11 cellular contexts compared by ENCODE assay signal in the genomic region with DNA sequence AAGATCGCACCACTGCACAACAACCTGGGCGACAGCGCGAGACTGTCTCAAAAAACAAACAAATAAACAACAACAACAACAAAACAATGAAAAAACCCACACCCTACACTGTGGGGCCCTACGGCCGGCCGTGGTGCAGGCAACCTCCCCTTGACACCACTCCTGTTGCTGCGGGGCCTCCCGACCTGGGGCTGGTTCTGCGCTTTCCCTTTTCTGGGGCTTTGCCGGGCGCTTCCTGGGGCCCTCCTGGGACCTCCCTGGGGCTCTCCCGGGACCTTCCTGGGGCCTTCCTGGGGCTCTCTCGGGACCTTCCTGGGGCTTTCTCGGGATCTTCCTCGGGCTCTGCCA. TPM values are rescaled to one million over a fixed set of nuclear protein-coding genes. Genes with fewer than 3 reads are reported as not detected.
DNase-seq lines count a peak whose midpoint lies in the region; ATAC-seq and TF ChIP-seq lines count a peak whose summit lies in the region.
"Had no signal": no experiment of that assay in that cellular context is flagged by ENCODE, and none has a peak within 500 bp of the region (broad histone marks: within the 10 kb centered on the region; RNA-seq: fewer than 3 reads in every experiment).

No MANE protein-coding gene starts in this region.

- H3K27me3 ChIP-seq in H9 (ENCODE audit: insufficient read depth, low read length) (peaks cover 5% of the 10 kb centered on the region), OCI-LY1 (ENCODE audit: insufficient read depth, low read length) (peaks cover 25% of the 10 kb centered on the region)
- peaks cover 0 to 2% of the 10 kb centered on the region in 2 donors for H3K27me3 ChIP-seq in naive thymus-derived CD4-positive, alpha-beta T cell (ENCODE audit: control insufficient read depth in 2 of 2, insufficient read depth in 2 of 2, low read length in 2 of 2)

- H4K5ac ChIP-seq in H9 (ENCODE audit: insufficient read length, low read depth, low read length) = no peak overlapping the region

- H3K4me3 ChIP-seq in OCI-LY1 (ENCODE audit: low read depth, low read length, poor library complexity, severe bottlenecking) = peak overlapping the region; percentile 56
- peak overlapping the region; percentile 35 for H3K4me3 ChIP-seq in naive thymus-derived CD4-positive, alpha-beta T cell (ENCODE audit: low read length)

- no peak overlapping the region for H2BK12ac ChIP-seq in H9 (ENCODE audit: insufficient read length, low read depth, low read length)

- H3K79me2 ChIP-seq in H9 (ENCODE audit: insufficient read depth, low read length) (no peaks in the 10 kb centered on the region), OCI-LY1 (ENCODE audit: insufficient read depth, low read length) (no peaks in the 10 kb centered on the region)

- no peak overlapping the region for H3K9ac ChIP-seq in H9 (ENCODE audit: extremely low read depth, insufficient read length, low read length)
- peak overlapping the region; percentile 67 for H3K9ac ChIP-seq in OCI-LY1 (ENCODE audit: low read length)

- no peak overlapping the region for H4K8ac ChIP-seq in H9 (replicated peaks; ENCODE audit: insufficient read length, low read depth, low read length)

- H3K9me3 Mint-ChIP-seq in H9 = peaks cover 0 to 5% of the 10 kb centered on the region in 2 experiments; a peak in 2 of 5 replicates
- no peaks in the 10 kb centered on the region for H3K9me3 Mint-ChIP-seq in naive thymus-derived CD4-positive, alpha-beta T cell
- H3K9me3 Mint-ChIP-seq: brain, IgD-negative memory B cell had no signal

- H3K36me3 Mint-ChIP-seq in H9 (ENCODE audit: insufficient read depth in 1 of 3, low read depth in 3 of 3) = peaks cover 0 to 5% (median 0%) of the 10 kb centered on the region in 3 experiments; a peak in 2 of 7 replicates
- H3K36me3 Mint-ChIP-seq in naive thymus-derived CD4-positive, alpha-beta T cell = no peaks in the 10 kb centered on the region
- H3K36me3 Mint-ChIP-seq: brain, IgD-negative memory B cell had no signal

- no peak overlapping the region for H3K14ac ChIP-seq in H9 (ENCODE audit: insufficient read depth, low read length)

- H2BK5ac ChIP-seq in H9 (ENCODE audit: insufficient read length, low read length) = no peak overlapping the region

- H3K23ac ChIP-seq in H9 (ENCODE audit: insufficient read length, low read depth, low read length) = no peak overlapping the region

- peak; percentile 16 for ATAC-seq in GM18870 (IDR thresholded peaks at IDR 0.05; ENCODE audit: unreplicated experiment)
- ATAC-seq in naive thymus-derived CD4-positive, alpha-beta T cell = no peak

- H3K4ac ChIP-seq in H9 (ENCODE audit: low read depth, low read length) = no peak overlapping the region

- H3K36me3 ChIP-seq in OCI-LY1 (ENCODE audit: insufficient read depth, low read length) = no peaks in the 10 kb centered on the region
- H3K36me3 ChIP-seq in naive thymus-derived CD4-positive, alpha-beta T cell (ENCODE audit: control insufficient read depth in 2 of 3, insufficient read depth in 3 of 3, low read length in 3 of 3) = no peaks in the 10 kb centered on the region
- H3K36me3 ChIP-seq: neutrophil had no signal

- H3K27ac Mint-ChIP-seq in H9 = no peak overlapping the region
- no peak overlapping the region for H3K27ac Mint-ChIP-seq in naive thymus-derived CD4-positive, alpha-beta T cell

- no peaks in the 10 kb centered on the region for H3K79me1 ChIP-seq in H9 (ENCODE audit: insufficient read depth, low read depth, low read length, poor library complexity, severe bottlenecking)

- no peak overlapping the region for H2AK5ac ChIP-seq in H9 (ENCODE audit: insufficient read length, low read length)

- DNase-seq in H9 = no peak
- no peak for DNase-seq in naive thymus-derived CD4-positive, alpha-beta T cell
- no peak for DNase-seq in HuH-7 (ENCODE audit: low spot score)
- DNase-seq in ecto neural progenitor cell (ENCODE audit: low spot score) = no peak
- no peak for DNase-seq in DMS114 treated with DMSO at 0.1 percent for 48 hours (lab: John Stamatoyannopoulos, UW; ENCODE audit: unreplicated experiment)
- no peak for DNase-seq in NCI-H128 (lab: John Stamatoyannopoulos, UW; ENCODE audit: unreplicated experiment)

- no peak overlapping the region for H3K56ac ChIP-seq in H9 (ENCODE audit: insufficient read length, low read depth, low read length)

- H3K27me3 Mint-ChIP-seq in H9 (ENCODE audit: low read depth) = peaks cover 30% of the 10 kb centered on the region
- H3K27me3 Mint-ChIP-seq in naive thymus-derived CD4-positive, alpha-beta T cell = peaks cover 0 to 34% (median 7%) of the 10 kb centered on the region in 5 donors

- H3T11ph ChIP-seq in H9 (ENCODE audit: low read length) = no peak overlapping the region

- no CpG with 5 or more reads among the region's 16 CpGs for WGBS in H9 (ENCODE audit: extremely low coverage, insufficient read length, low lambda C conversion rate)

- peak overlapping the region in 1 of 2 experiments; percentile 23; a peak in 1 of 5 replicates for H3K4me3 Mint-ChIP-seq in H9
- H3K4me3 Mint-ChIP-seq in naive thymus-derived CD4-positive, alpha-beta T cell = peak overlapping the region in 4 of 10 donors; percentile 6 to 43 (median 10)

- H3K4me1 ChIP-seq in H9 (ENCODE audit: insufficient read depth, low read length) (no peaks in the 10 kb centered on the region), OCI-LY1 (ENCODE audit: insufficient read depth, low read length, severe bottlenecking) (peaks cover 9% of the 10 kb centered on the region)
- H3K4me1 ChIP-seq in naive thymus-derived CD4-positive, alpha-beta T cell (ENCODE audit: control insufficient read depth in 2 of 2, insufficient read depth in 2 of 2, low read length in 2 of 2) = peaks cover 5 to 13% of the 10 kb centered on the region in 2 donors

- no peak overlapping the region for H2BK15ac ChIP-seq in H9 (ENCODE audit: low read depth, low read length)

- H4K20me1 ChIP-seq in H9 (ENCODE audit: control insufficient read depth, insufficient read depth, insufficient read length) = no peaks in the 10 kb centered on the region
- no peaks in the 10 kb centered on the region for H4K20me1 ChIP-seq in OCI-LY1 (ENCODE audit: insufficient read depth, low read length)

- no peak overlapping the region for H3K18ac ChIP-seq in H9 (ENCODE audit: insufficient read length, low read depth, low read length)

- H4K91ac ChIP-seq in H9 (ENCODE audit: insufficient read length, low read depth, low read length) = no peak overlapping the region

- peaks cover 3 to 4% of the 10 kb centered on the region in 2 experiments for H3K4me1 Mint-ChIP-seq in H9
- H3K4me1 Mint-ChIP-seq in naive thymus-derived CD4-positive, alpha-beta T cell = peaks cover 3 to 13% (median 7%) of the 10 kb centered on the region in 7 donors

- H2AFZ ChIP-seq in H9 (ENCODE audit: low read length) (no peak overlapping the region), OCI-LY1 (ENCODE audit: low read length) (no peak overlapping the region)

- no peak overlapping the region for H3K27ac ChIP-seq in H9 (ENCODE audit: insufficient read length, low read depth, low read length)
- H3K27ac ChIP-seq in OCI-LY1 (ENCODE audit: low read depth, low read length, poor library complexity, severe bottlenecking) = no peak overlapping the region
- no peak overlapping the region for H3K27ac ChIP-seq in naive thymus-derived CD4-positive, alpha-beta T cell (ENCODE audit: low read depth, low read length)
- H3K27ac ChIP-seq: neutrophil had no signal

- H3K9me2 ChIP-seq in OCI-LY1 (ENCODE audit: low read depth, low read length) = no peaks in the 10 kb centered on the region

- no peak overlapping the region for H2BK120ac ChIP-seq in H9 (ENCODE audit: low read depth, low read length, poor library complexity, severe bottlenecking)

- H2BK20ac ChIP-seq in H9 (ENCODE audit: low read depth, low read length, poor library complexity, severe bottlenecking) = no peak overlapping the region

- peak overlapping the region; percentile 49 for H3K4me2 ChIP-seq in H9 (ENCODE audit: insufficient read depth, insufficient read length, low read length)
- peak overlapping the region; percentile 74 for H3K4me2 ChIP-seq in OCI-LY1 (ENCODE audit: low read length)

- CTCF ChIA-PET in naive thymus-derived CD4-positive, alpha-beta T cell (lab: Charles Lee) = interaction anchor here (0.5 to 2.1 kb wide), 14 partner anchors 43 to 430 kb away, joined by 3 to 28 read pairs (median 4); no protein-coding TSS in a partner anchor

- intact Hi-C loops in naive thymus-derived CD4-positive, alpha-beta T cell (cut with micrococcal nuclease) = loop anchor here (2.0 to 10.0 kb wide), 2 partner anchors 269 to 341 kb away; a partner anchor contains a TSS

- POLR2A ChIA-PET in naive thymus-derived CD4-positive, alpha-beta T cell (lab: Charles Lee) = interaction anchor here (0.6 to 1.6 kb wide), 5 partner anchors 45 to 416 kb away, joined by 3 to 6 read pairs (median 4); a partner anchor contains a TSS

- no peaks in the 10 kb centered on the region for H3F3A ChIP-seq in OCI-LY1 (ENCODE audit: insufficient read depth, low read length)

- no peaks in the 10 kb centered on the region for H3K23me2 ChIP-seq in H9 (ENCODE audit: insufficient read length, low read depth, low read length, poor library complexity, severe bottlenecking)

- H3K9me3 ChIP-seq in H9 (ENCODE audit: control insufficient read depth, low read depth, low read length) (no peaks in the 10 kb centered on the region), OCI-LY1 (ENCODE audit: low read length) (no peaks in the 10 kb centered on the region)
- H3K9me3 ChIP-seq in naive thymus-derived CD4-positive, alpha-beta T cell (ENCODE audit: control insufficient read depth in 2 of 3, low read length in 3 of 3) = no peaks in the 10 kb centered on the region
- H3K9me3 ChIP-seq: neutrophil had no signal

- TF ChIP-seq CTCF in H9 (conservative IDR thresholded peaks at IDR 0.05) = no peak
- TF ChIP-seq CTCF in OCI-LY1 (IDR thresholded peaks at IDR 0.05; ENCODE audit: low read length) = no peak

RNA-seq across cellular contexts. Expression of a gene that starts 46.6 kb away (rescaled TPM):
- 23.3 and 24.2 TPM in 2 replicates for total RNA-seq in H9 (2021)
- total RNA-seq in naive thymus-derived CD4-positive, alpha-beta T cell = 10 to 100 TPM; 43.6 to 70.0 (median 46.5) TPM
- polyA plus RNA-seq in naive thymus-derived CD4-positive, alpha-beta T cell = 10 to 100 TPM; 22.2 to 33.2 TPM
